Comparison of ENCODE assay signal across 14 cellular contexts in the genomic region with DNA sequence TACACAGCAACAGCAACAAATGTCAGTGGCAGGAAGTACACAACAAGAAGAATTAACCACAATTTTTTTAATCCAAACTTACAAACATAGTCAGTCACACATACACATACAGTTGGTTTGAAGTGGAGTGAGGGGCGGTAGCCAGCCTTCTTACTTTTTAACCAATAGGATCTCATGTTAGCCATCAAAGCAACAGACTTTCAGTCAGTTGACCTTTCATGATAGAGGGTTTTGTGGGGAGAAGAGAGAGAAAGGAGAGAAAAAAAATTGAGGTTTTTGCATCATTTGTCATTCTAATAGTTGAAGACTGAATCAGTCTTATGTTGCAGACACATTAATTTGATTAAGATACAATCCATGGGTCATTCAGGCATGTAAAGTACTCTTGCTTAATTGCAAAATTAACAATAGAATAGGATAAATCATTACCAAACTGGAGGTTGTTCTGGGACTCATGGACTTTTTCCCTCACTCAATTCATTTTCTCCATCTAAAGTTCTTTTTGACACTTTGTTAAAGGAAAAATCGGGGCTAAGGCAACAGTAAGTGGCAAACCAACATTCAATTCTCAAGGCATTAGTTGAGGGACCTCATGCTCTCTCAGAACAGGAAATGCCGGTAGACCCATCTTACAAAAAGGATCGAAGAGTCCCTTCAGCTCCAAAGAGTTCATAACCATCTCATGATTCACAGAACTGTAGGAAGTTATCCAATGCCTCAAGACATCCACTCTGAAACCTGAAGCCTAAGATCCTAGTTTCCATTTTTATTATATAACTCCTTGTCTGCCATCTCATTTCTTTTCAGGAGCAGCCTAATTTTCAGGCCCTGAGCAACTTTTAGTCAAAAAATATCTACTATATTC.
A peak's percentile ranks its signal among the peaks of the same experiment; 100 is the strongest.
DNase-seq lines count a peak whose midpoint lies in the region; ATAC-seq and TF ChIP-seq lines count a peak whose summit lies in the region.
"Had no signal": no experiment of that assay in that cellular context is flagged by ENCODE, and none has a peak within 500 bp of the region (broad histone marks: within the 10 kb centered on the region; RNA-seq: fewer than 3 reads in every experiment).

No MANE protein-coding gene starts in this region.

- no peaks in the 10 kb centered on the region for H3K27me3 ChIP-seq in heart left ventricle
- H3K27me3 ChIP-seq: dorsolateral prefrontal cortex had no signal

- TF ChIP-seq CTCF in AG04449 (IDR thresholded peaks at IDR 0.05; ENCODE audit: insufficient read depth, low read length, missing control alignments), result no peak
- no peak for TF ChIP-seq CTCF in fibroblast of mammary gland (conservative IDR thresholded peaks at IDR 0.05; ENCODE audit: control insufficient read depth, insufficient read depth, low read depth, low read length)
- no peak for TF ChIP-seq CTCF in heart left ventricle (IDR thresholded peaks at IDR 0.05)

- ATAC-seq in heart left ventricle, result no peak
- ATAC-seq in GM18858 (IDR thresholded peaks at IDR 0.05; ENCODE audit: unreplicated experiment), result no peak
- ATAC-seq: right cardiac atrium had no signal

- intact Hi-C loops in activated CD4-positive, alpha-beta memory T cell treated with anti-CD3 and anti-CD28 coated beads for 36 hours (cut with micrococcal nuclease), result no loop called here
- intact Hi-C loops in heart left ventricle (cut with DNase I), result no loop called here

- H3K4me1 ChIP-seq in heart left ventricle, result peaks cover 0 to 4% (median 0%) of the 10 kb centered on the region in 12 donors

- POLR2A ChIA-PET in AG04449 (lab: Yijun Ruan, JAX), result no interaction called here
- POLR2A ChIA-PET in activated CD4-positive, alpha-beta memory T cell treated with anti-CD3 and anti-CD28 coated beads for 36 hours (lab: Charles Lee), result interaction anchor here (0.6 kb wide), 1 partner anchor 55 kb away, joined by 3 read pairs; no protein-coding TSS in a partner anchor

- peak overlapping the region; percentile 62 for H3K27ac Mint-ChIP-seq in activated CD4-positive, alpha-beta memory T cell treated with anti-CD3 and anti-CD28 coated beads for 36 hours

- peak; percentile 58 for DNase-seq in AG04449 (ENCODE audit: low read depth, low spot score)
- DNase-seq in GM03348 (ENCODE audit: low spot score), result peak; percentile 69
- DNase-seq in activated CD4-positive, alpha-beta memory T cell treated with anti-CD3 and anti-CD28 coated beads for 36 hours, result peak; percentile 50
- peak; percentile 70 for DNase-seq in fibroblast of mammary gland (ENCODE audit: low read depth)
- DNase-seq in NCI-H2107 (lab: John Stamatoyannopoulos, UW), result no peak
- no peak for DNase-seq in NCI-H82 treated with DMSO at 0.1 percent for 48 hours (lab: John Stamatoyannopoulos, UW; ENCODE audit: unreplicated experiment)
- no peak for DNase-seq in heart left ventricle
- DNase-seq: COR-L47, dorsolateral prefrontal cortex, Kasumi-1, NCI-H345, right cardiac atrium, SHP77 treated with DMSO at 0.1 percent for 48 hours had no signal

- H3K4me3 Mint-ChIP-seq in activated CD4-positive, alpha-beta memory T cell treated with anti-CD3 and anti-CD28 coated beads for 36 hours, result no peak overlapping the region

- peak overlapping the region in 1 of 12 donors; percentile 15 for H3K27ac ChIP-seq in heart left ventricle
- H3K27ac ChIP-seq: dorsolateral prefrontal cortex had no signal

- H3K36me3 ChIP-seq in heart left ventricle, result no peaks in the 10 kb centered on the region

- no peaks in the 10 kb centered on the region for H3K36me3 Mint-ChIP-seq in activated CD4-positive, alpha-beta memory T cell treated with anti-CD3 and anti-CD28 coated beads for 36 hours

- no peak overlapping the region for H3K4me3 ChIP-seq in AG04449 (ENCODE audit: low read depth, low read length)
- H3K4me3 ChIP-seq in fibroblast of mammary gland (ENCODE audit: control insufficient read depth, low read depth, low read length), result no peak overlapping the region
- H3K4me3 ChIP-seq in heart left ventricle, result no peak overlapping the region
- H3K4me3 ChIP-seq: dorsolateral prefrontal cortex had no signal

- no peaks in the 10 kb centered on the region for H3K27me3 Mint-ChIP-seq in activated CD4-positive, alpha-beta memory T cell treated with anti-CD3 and anti-CD28 coated beads for 36 hours

- H3K4me1 Mint-ChIP-seq in activated CD4-positive, alpha-beta memory T cell treated with anti-CD3 and anti-CD28 coated beads for 36 hours (ENCODE audit: low read depth), result peaks cover 72% of the 10 kb centered on the region

- H3K9me3 ChIP-seq in heart left ventricle, result no peaks in the 10 kb centered on the region

- H3K9me3 Mint-ChIP-seq in activated CD4-positive, alpha-beta memory T cell treated with anti-CD3 and anti-CD28 coated beads for 36 hours, result no peaks in the 10 kb centered on the region

- CTCF ChIA-PET in AG04449 (lab: Yijun Ruan, JAX), result interaction anchor here (1.1 kb wide), 1 partner anchor 254 kb away, joined by 3 read pairs; no protein-coding TSS in a partner anchor
- CTCF ChIA-PET in activated CD4-positive, alpha-beta memory T cell treated with anti-CD3 and anti-CD28 coated beads for 36 hours (lab: Charles Lee), result no interaction called here

- TF ChIP-seq POLR2A in heart left ventricle (IDR thresholded peaks at IDR 0.05), result no peak

- WGBS in heart left ventricle, 4 donors, result 83 to 94% (median 91%) methylated on average over 4 of the region's 4 CpGs

Comparison
In these comparisons a context has a peak if more than half of its experiments do, and no peak if none do; other contexts are left out.
1. DNase-seq: peak in AG04449 (single experiment), GM03348 (single experiment), activated CD4-positive, alpha-beta memory T cell treated with anti-CD3 and anti-CD28 coated beads for 36 hours (single experiment) and fibroblast of mammary gland (single experiment); none in NCI-H2107 (single experiment), NCI-H82 treated with DMSO at 0.1 percent for 48 hours (single experiment) and heart left ventricle (0 of 5).